Comparison of ENCODE assay signal across 9 cellular contexts in the genomic region with DNA sequence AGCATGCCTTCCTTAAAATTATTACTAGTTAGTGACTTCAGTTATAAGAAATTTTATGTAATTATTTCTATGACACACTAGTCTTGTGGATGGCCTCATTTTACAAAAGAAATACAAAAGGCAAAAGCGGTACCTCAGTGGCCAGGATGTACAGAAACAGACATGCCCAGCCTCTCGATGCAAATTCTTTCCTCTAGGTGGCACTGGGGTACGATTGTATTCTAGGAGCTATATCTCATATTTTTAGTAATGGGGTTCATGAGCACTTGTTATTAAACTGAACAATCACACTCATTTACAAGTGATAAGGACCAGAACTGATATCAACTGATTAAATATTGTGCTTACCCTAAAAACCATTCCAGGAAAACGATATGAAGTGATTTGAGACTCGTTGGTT. TPM values are rescaled to one million over a fixed set of nuclear protein-coding genes. Genes with fewer than 3 reads are reported as not detected.
DNase-seq lines count a peak whose midpoint lies in the region; ATAC-seq, FAIRE-seq and TF ChIP-seq lines count a peak whose summit lies in the region.
"Had no signal": no experiment of that assay in that cellular context is flagged by ENCODE, and none has a peak within 500 bp of the region (broad histone marks: within the 10 kb centered on the region; RNA-seq: fewer than 3 reads in every experiment).

No MANE protein-coding gene starts in this region.

- no peak overlapping the region for H2AFZ ChIP-seq in endothelial cell of umbilical vein (ENCODE audit: low read depth, low read length)

- H3K27me3 ChIP-seq in cardiac muscle cell: no peaks in the 10 kb centered on the region
- no peaks in the 10 kb centered on the region for H3K27me3 ChIP-seq in endothelial cell of umbilical vein (ENCODE audit: control insufficient read depth in 2 of 2, insufficient read depth in 2 of 2, low read length in 2 of 2)
- no peaks in the 10 kb centered on the region for H3K27me3 ChIP-seq in upper lobe of right lung

- H3K4me3 Mint-ChIP-seq in activated T-helper 1 cell treated with anti-CD3 and anti-CD28 coated beads, Interleukin-12 subunit alpha, Interleukin-12 subunit beta, Interleukin-2, Interleukin-4 antibody, amounts not matched to agents 30 ng/mL and 10 ng/mL and 1 ng/mL, durations not matched to agents 14 hours and 24 hours and 36 hours: no peak overlapping the region

- no peaks in the 10 kb centered on the region for H3K79me2 ChIP-seq in endothelial cell of umbilical vein (ENCODE audit: control insufficient read depth, insufficient read depth, low read length)

- intact Hi-C loops in left cardiac atrium (cut with DNase I): no loop called here
- intact Hi-C loops in endothelial cell of umbilical vein (cut with micrococcal nuclease): no loop called here
- intact Hi-C loops in upper lobe of right lung (cut with DNase I): no loop called here
- intact Hi-C loops in activated T-helper 1 cell treated with anti-CD3 and anti-CD28 coated beads, Interleukin-12 subunit alpha, Interleukin-12 subunit beta, Interleukin-2, Interleukin-4 antibody, amounts not matched to agents 30 ng/mL and 10 ng/mL and 1 ng/mL, durations not matched to agents 14 hours and 24 hours and 36 hours (cut with micrococcal nuclease): no loop called here

- H3K9me3 Mint-ChIP-seq in activated T-helper 1 cell treated with anti-CD3 and anti-CD28 coated beads, Interleukin-12 subunit alpha, Interleukin-12 subunit beta, Interleukin-2, Interleukin-4 antibody, amounts not matched to agents 30 ng/mL and 10 ng/mL and 1 ng/mL, durations not matched to agents 14 hours and 24 hours and 36 hours: no peaks in the 10 kb centered on the region

- TF ChIP-seq POLR2A in endothelial cell of umbilical vein (IDR thresholded peaks at IDR 0.05; ENCODE audit: low read depth, low read length): no peak

- no peak for ATAC-seq in left cardiac atrium
- ATAC-seq in upper lobe of right lung: no peak
- ATAC-seq in GM18907 (IDR thresholded peaks at IDR 0.05; ENCODE audit: unreplicated experiment): no peak

- no peak overlapping the region for H3K27ac ChIP-seq in cardiac muscle cell
- no peak overlapping the region for H3K27ac ChIP-seq in endothelial cell of umbilical vein (ENCODE audit: insufficient read depth, low read depth, low read length)
- no peak overlapping the region for H3K27ac ChIP-seq in upper lobe of right lung

- no peak overlapping the region for H3K4me2 ChIP-seq in endothelial cell of umbilical vein (ENCODE audit: insufficient read depth, low read length)

- TF ChIP-seq CTCF in cardiac muscle cell (IDR thresholded peaks at IDR 0.05; ENCODE audit: low read depth, low read length) (peak; percentile 57), endothelial cell of umbilical vein (IDR thresholded peaks at IDR 0.05; ENCODE audit: extremely low read depth in 1 of 2, insufficient read depth in 1 of 2, low read depth in 1 of 2, low read length in 2 of 2) (peak; percentile 30 to 34), upper lobe of right lung (IDR thresholded peaks at IDR 0.05) (peak; percentile 42)

- no peaks in the 10 kb centered on the region for H4K20me1 ChIP-seq in endothelial cell of umbilical vein (replicated peaks; ENCODE audit: control insufficient read depth, extremely low read depth, insufficient read depth, low read length)

- H3K4me3 ChIP-seq in cardiac muscle cell (no peak overlapping the region), endothelial cell of umbilical vein (replicated peaks in 1 of 3; ENCODE audit: insufficient read depth in 1 of 3, low read depth in 1 of 3, low read length in 3 of 3) (no peak overlapping the region), upper lobe of right lung (no peak overlapping the region)

- POLR2A ChIA-PET in endothelial cell of umbilical vein (lab: Charles Lee): no interaction called here

- CTCF ChIA-PET in endothelial cell of umbilical vein (lab: Charles Lee): interaction anchor here (0.6 to 3.9 kb wide), 17 partner anchors 9 to 900 kb away, joined by 3 to 46 read pairs (median 4); no protein-coding TSS in a partner anchor

- DNase-seq in cardiac muscle cell (ENCODE audit: low read depth in 1 of 2, low spot score in 1 of 2) (peak; percentile 2 to 21), left cardiac atrium (no peak), NAMALWA (ENCODE audit: low spot score) (peak; percentile 58), endothelial cell of umbilical vein (ENCODE audit: low read depth, low spot score) (peak; percentile 30), upper lobe of right lung (no peak), NCI-H446 (lab: John Stamatoyannopoulos, UW) (no peak)
- no peak for DNase-seq in activated T-helper 1 cell treated with anti-CD3 and anti-CD28 coated beads, Interleukin-12 subunit alpha, Interleukin-12 subunit beta, Interleukin-2, Interleukin-4 antibody, amounts not matched to agents 30 ng/mL and 10 ng/mL and 1 ng/mL, durations not matched to agents 14 hours and 24 hours and 36 hours (ENCODE audit: low spot score)
- DNase-seq: activated T-cell treated with anti-CD3 and anti-CD28 coated beads, Interleukin-2, amount 50 U/mL, for 48 hours had no signal

- no TSS peak for BruUV-seq in endothelial cell of umbilical vein (replicated peaks; lab: Mats Ljungman, UMichigan)

- H3K4me1 Mint-ChIP-seq in activated T-helper 1 cell treated with anti-CD3 and anti-CD28 coated beads, Interleukin-12 subunit alpha, Interleukin-12 subunit beta, Interleukin-2, Interleukin-4 antibody, amounts not matched to agents 30 ng/mL and 10 ng/mL and 1 ng/mL, durations not matched to agents 14 hours and 24 hours and 36 hours (ENCODE audit: low read depth): no peaks in the 10 kb centered on the region

- H3K27ac Mint-ChIP-seq in activated T-helper 1 cell treated with anti-CD3 and anti-CD28 coated beads, Interleukin-12 subunit alpha, Interleukin-12 subunit beta, Interleukin-2, Interleukin-4 antibody, amounts not matched to agents 30 ng/mL and 10 ng/mL and 1 ng/mL, durations not matched to agents 14 hours and 24 hours and 36 hours: no peak overlapping the region

- FAIRE-seq in endothelial cell of umbilical vein (lab: Jason Lieb, UNC): peak; percentile 62

- no peak overlapping the region for H3K9ac ChIP-seq in endothelial cell of umbilical vein (replicated peaks; ENCODE audit: extremely low read depth, insufficient read depth, low read length)

- H3K36me3 ChIP-seq in cardiac muscle cell: no peaks in the 10 kb centered on the region
- H3K36me3 ChIP-seq in endothelial cell of umbilical vein (ENCODE audit: control insufficient read depth in 2 of 2, extremely low read depth in 1 of 2, insufficient read depth in 2 of 2, low read length in 2 of 2): no peaks in the 10 kb centered on the region
- no peaks in the 10 kb centered on the region for H3K36me3 ChIP-seq in upper lobe of right lung

- H3K4me1 ChIP-seq in cardiac muscle cell (ENCODE audit: low read depth) (no peaks in the 10 kb centered on the region), endothelial cell of umbilical vein (ENCODE audit: control insufficient read depth, extremely low read depth, insufficient read depth, low read length) (no peaks in the 10 kb centered on the region), upper lobe of right lung (no peaks in the 10 kb centered on the region)

- no peaks in the 10 kb centered on the region for H3K36me3 Mint-ChIP-seq in activated T-helper 1 cell treated with anti-CD3 and anti-CD28 coated beads, Interleukin-12 subunit alpha, Interleukin-12 subunit beta, Interleukin-2, Interleukin-4 antibody, amounts not matched to agents 30 ng/mL and 10 ng/mL and 1 ng/mL, durations not matched to agents 14 hours and 24 hours and 36 hours (ENCODE audit: low read depth)

- no peaks in the 10 kb centered on the region for H3K9me3 ChIP-seq in cardiac muscle cell (ENCODE audit: low read depth)
- H3K9me3 ChIP-seq in endothelial cell of umbilical vein (replicated peaks; ENCODE audit: control insufficient read depth, insufficient read depth, low read length): no peaks in the 10 kb centered on the region
- no peaks in the 10 kb centered on the region for H3K9me3 ChIP-seq in upper lobe of right lung

- no peaks in the 10 kb centered on the region for H3K9me1 ChIP-seq in endothelial cell of umbilical vein (replicated peaks; ENCODE audit: control insufficient read depth, extremely low read depth, insufficient read depth, low read length)

- dilution Hi-C loops in endothelial cell of umbilical vein (cut with MboI; ENCODE audit: extremely low pct_ligation_motif_present, low sequenced_read_pairs): no loop called here

- H3K27me3 Mint-ChIP-seq in activated T-helper 1 cell treated with anti-CD3 and anti-CD28 coated beads, Interleukin-12 subunit alpha, Interleukin-12 subunit beta, Interleukin-2, Interleukin-4 antibody, amounts not matched to agents 30 ng/mL and 10 ng/mL and 1 ng/mL, durations not matched to agents 14 hours and 24 hours and 36 hours (ENCODE audit: insufficient read depth): peaks cover 7% of the 10 kb centered on the region

TF ChIP-seq in endothelial cell of umbilical vein, 7 proteins besides CTCF, POLR2A, EP300 and RAD21:
- TF ChIP-seq EZH2 (IDR thresholded peaks at IDR 0.05; ENCODE audit: borderline replicate concordance, low read depth, low read length, severe bottlenecking) (no peak), JUN (IDR thresholded peaks at IDR 0.05; ENCODE audit: borderline replicate concordance, insufficient read depth, insufficient read length, low read depth) (no peak), MYC (IDR thresholded peaks at IDR 0.05; ENCODE audit: low read depth, low read length) (no peak)
- TF ChIP-seq, protein P1, sequence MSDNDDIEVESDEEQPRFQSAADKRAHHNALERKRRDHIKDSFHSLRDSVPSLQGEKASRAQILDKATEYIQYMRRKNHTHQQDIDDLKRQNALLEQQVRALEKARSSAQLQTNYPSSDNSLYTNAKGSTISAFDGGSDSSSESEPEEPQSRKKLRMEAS (IDR thresholded peaks at IDR 0.05; ENCODE audit: insufficient read depth, insufficient read length): no peak

RNA-seq across cellular contexts. Expression of a gene that starts 59.8 kb away (rescaled TPM):
- total RNA-seq in cardiac muscle cell (172 and 176 TPM in 2 replicates), left cardiac atrium (100 to 1,000 TPM; 527 to 576 TPM), endothelial cell of umbilical vein (58.9 and 62.7 TPM in 2 replicates), upper lobe of right lung (374 TPM)
- polyA plus RNA-seq in cardiac muscle cell (156 and 171 TPM in 2 replicates), endothelial cell of umbilical vein (27.7 and 31.6 TPM in 2 replicates)
- polyA plus RNA-seq in endothelial cell of umbilical vein (2011; cell fraction: cytosol; rRNA removed): 34.6 and 38.7 TPM in 2 replicates
- 19.9 and 24.7 TPM in 2 replicates for polyA plus RNA-seq in endothelial cell of umbilical vein (2011; cell fraction: nucleus; rRNA removed)
- 63.2 and 71.0 TPM in 2 replicates for polyA plus RNA-seq in endothelial cell of umbilical vein (2012)
- 57.6 and 74.5 TPM in 2 replicates for polyA minus RNA-seq in endothelial cell of umbilical vein
- 85.6 TPM for polyA minus RNA-seq in endothelial cell of umbilical vein (2011; cell fraction: cytosol; rRNA and poly(A)+ RNA removed)
- polyA minus RNA-seq in endothelial cell of umbilical vein (2011; cell fraction: nucleus; rRNA and poly(A)+ RNA removed): 18.7 and 26.5 TPM in 2 replicates
- total RNA-seq in activated T-helper 1 cell treated with anti-CD3 and anti-CD28 coated beads, Interleukin-12 subunit alpha, Interleukin-12 subunit beta, Interleukin-2, Interleukin-4 antibody, amounts not matched to agents 30 ng/mL and 10 ng/mL and 1 ng/mL, durations not matched to agents 14 hours and 24 hours and 36 hours: 78.3 and 81.0 TPM in 2 replicates

Comparison
In these comparisons a context has a peak if more than half of its experiments do, and no peak if none do; other contexts are left out.
1. DNase-seq: peak in cardiac muscle cell (2 of 2), NAMALWA (single experiment) and endothelial cell of umbilical vein (single experiment); none in left cardiac atrium (single experiment), upper lobe of right lung (single experiment), activated T-helper 1 cell treated with anti-CD3 and anti-CD28 coated beads, Interleukin-12 subunit alpha, Interleukin-12 subunit beta, Interleukin-2, Interleukin-4 antibody, amounts not matched to agents 30 ng/mL and 10 ng/mL and 1 ng/mL, durations not matched to agents 14 hours and 24 hours and 36 hours (single experiment) and NCI-H446 (0 of 2).
2. Peak in every context shown above with its lines, with median percentiles within 50 percentile points of each other: CTCF ChIP-seq.